Comparison of ENCODE assay signal across 23 cellular contexts in genomic region chr7:127338122-127338521, GRCh38.
"Had no signal": no experiment of that assay in that cellular context is flagged by ENCODE, and none has a peak within 500 bp of the region (broad histone marks: within the 10 kb centered on the region; RNA-seq: fewer than 3 reads in every experiment).

No MANE protein-coding gene starts in this region.

- H3K4me1 ChIP-seq: colonic mucosa, esophagus squamous epithelium, gastrocnemius medialis, left lung, lower lobe of right lung had no signal

- H3K9me3 ChIP-seq: colonic mucosa, gastrocnemius medialis, lower lobe of right lung had no signal

- ATAC-seq: effector memory CD8-positive, alpha-beta T cell; esophagus mucosa; gastrocnemius medialis; left lung; lower lobe of right lung had no signal

- H3K27me3 ChIP-seq: colonic mucosa, gastrocnemius medialis, left lung had no signal

- DNase-seq: cortex of kidney; effector CD8-positive, alpha-beta T cell; effector memory CD8-positive, alpha-beta T cell; endodermal cell; erythroblast; esophagus squamous epithelium; foreskin fibroblast; foreskin melanocyte; gastrocnemius medialis; glutamatergic neuron; head of caudate nucleus; hypothalamus; immature natural killer cell; islet precursor cell; kidney; kidney glomerular epithelial cell; left lung; lower lobe of right lung; mesenchymal stem cell had no signal

- H3K36me3 ChIP-seq: colonic mucosa, esophagus squamous epithelium, gastrocnemius medialis, left lung, lower lobe of right lung had no signal

- H3K27ac ChIP-seq: colonic mucosa, epithelial cell of prostate, esophagus squamous epithelium, gastrocnemius medialis, hepatocyte, left lung, lower lobe of right lung had no signal

- H3K4me3 ChIP-seq: colonic mucosa, esophagus squamous epithelium, gastrocnemius medialis, hepatocyte, left lung, lower lobe of right lung had no signal
